19 cellular contexts compared by ENCODE assay signal in the genomic region with DNA sequence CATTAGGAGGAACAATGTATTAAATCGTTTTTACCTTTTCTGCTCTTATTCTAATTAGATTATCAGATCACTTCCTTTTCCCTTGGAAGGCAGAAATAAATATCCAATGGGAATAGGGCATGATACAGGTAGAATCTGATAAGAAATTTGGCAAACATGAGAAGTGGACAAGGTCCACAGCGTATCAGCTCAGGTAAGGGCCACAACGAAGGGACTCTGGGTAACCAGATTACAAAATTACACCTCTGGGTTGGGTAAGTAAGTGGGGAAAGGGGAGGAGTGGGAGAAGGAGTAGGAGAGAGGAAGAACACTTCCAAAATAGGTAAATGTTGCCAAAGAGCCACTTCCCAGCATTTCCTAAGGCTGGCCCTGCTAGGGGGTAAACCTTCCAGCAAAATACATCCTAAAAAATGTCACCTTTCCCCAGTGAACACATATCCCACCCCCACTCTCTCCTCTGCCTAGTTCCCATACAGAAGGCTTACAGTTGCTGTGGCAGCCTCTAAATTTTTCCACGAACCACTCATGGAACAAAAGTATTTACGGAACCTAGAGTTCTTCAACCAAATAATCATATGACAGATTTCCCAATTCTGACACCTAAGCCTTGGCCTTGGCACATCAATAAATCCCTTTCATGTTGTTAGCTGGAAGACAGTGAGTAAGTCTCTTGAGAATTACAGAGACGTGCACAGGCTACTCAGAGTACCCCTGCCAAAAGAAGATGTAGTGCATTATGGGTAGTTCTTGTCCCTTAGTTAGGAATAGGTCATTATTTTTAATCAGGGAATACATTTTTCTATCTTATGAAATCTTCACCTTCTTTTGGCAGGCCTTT. TPM values are rescaled to one million over a fixed set of nuclear protein-coding genes. Genes with fewer than 3 reads are reported as not detected.
"Had no signal": no experiment of that assay in that cellular context is flagged by ENCODE, and none has a peak within 500 bp of the region (broad histone marks: within the 10 kb centered on the region; RNA-seq: fewer than 3 reads in every experiment).

No MANE protein-coding gene starts in this region.

- H3K9me3 ChIP-seq: thoracic aorta had no signal

- DNase-seq: activated CD4-positive, alpha-beta T cell treated with anti-CD3 and anti-CD28 coated beads, Interleukin-2, amount 10 ng/mL, durations not matched to agents 7 days and 5 days; activated CD4-positive, CD25-positive, alpha-beta regulatory T cell; activated CD8-positive, alpha-beta memory T cell treated with anti-CD3 and anti-CD28 coated beads for 24 hours; activated T-cell treated with anti-CD3 and anti-CD28 coated beads for 4 hours; endodermal cell; mesenchymal stem cell; nucleus accumbens; stimulated activated CD4-positive, alpha-beta T cell treated with anti-CD3 and anti-CD28 coated beads, Interleukin-4, amount 100 ng/mL, for 4 hours; stimulated activated naive CD8-positive, alpha-beta T cell treated with anti-CD3 and anti-CD28 coated beads, Interleukin-15, amount 100 ng/mL, for 72 hours; T-helper 17 cell had no signal

- ATAC-seq: natural killer cell treated with Interleukin-12 subunit alpha and Interleukin-12 subunit beta and Interleukin-15 and Interleukin-18, amount 100 ng/mL, for 72 hours; stimulated activated naive CD8-positive, alpha-beta T cell treated with anti-CD3 and anti-CD28 coated beads, Interleukin-15, amount 100 ng/mL, for 72 hours; T-helper 17 cell had no signal

- H3K27me3 ChIP-seq: brain microvascular endothelial cell, foreskin keratinocyte had no signal

- FAIRE-seq: TTC549 had no signal

- H3K4me3 ChIP-seq: thoracic aorta had no signal

- H3K27ac ChIP-seq: brain microvascular endothelial cell, foreskin keratinocyte, thoracic aorta had no signal

- H3K36me3 ChIP-seq: brain microvascular endothelial cell, thoracic aorta had no signal

- H3K4me1 ChIP-seq: foreskin keratinocyte had no signal

RNA-seq across cellular contexts. Expression of gene DLX6, which starts 51.5 kb away (rescaled TPM):
- total RNA-seq: activated CD4-positive, alpha-beta T cell treated with anti-CD3 and anti-CD28 coated beads, Interleukin-2, amount 10 ng/mL, durations not matched to agents 7 days and 5 days; chondrocyte; dermis microvascular lymphatic vessel endothelial cell; endodermal cell; foreskin keratinocyte; natural killer cell treated with Interleukin-12 subunit alpha and Interleukin-12 subunit beta and Interleukin-15 and Interleukin-18, amount 100 ng/mL, for 72 hours; pulmonary artery endothelial cell; skeletal muscle tissue; T-helper 17 cell; thoracic aorta had no signal
